12 cellular contexts compared by ENCODE assay signal in genomic region chr16:15966420-15967222, GRCh38. TPM values are rescaled to one million over a fixed set of nuclear protein-coding genes. Genes with fewer than 3 reads are reported as not detected.
DNase-seq lines count a peak whose midpoint lies in the region; ATAC-seq and TF ChIP-seq lines count a peak whose summit lies in the region.
"Had no signal": no experiment of that assay in that cellular context is flagged by ENCODE, and none has a peak within 500 bp of the region (broad histone marks: within the 10 kb centered on the region; RNA-seq: fewer than 3 reads in every experiment).

No MANE protein-coding gene starts in this region.

- H3K36me3 Mint-ChIP-seq in H9 (ENCODE audit: insufficient read depth in 1 of 3, low read depth in 3 of 3) (peaks cover 24 to 40% (median 25%) of the 10 kb centered on the region in 3 experiments), WTC11 (peaks cover 33% of the 10 kb centered on the region)

- H3K14ac ChIP-seq in H9 (ENCODE audit: insufficient read depth, low read length), result no peak overlapping the region

- no peak overlapping the region for H4K8ac ChIP-seq in H9 (replicated peaks; ENCODE audit: insufficient read length, low read depth, low read length)

- H3K79me1 ChIP-seq in H9 (ENCODE audit: insufficient read depth, low read depth, low read length, poor library complexity, severe bottlenecking), result peaks cover 9% of the 10 kb centered on the region

- H3T11ph ChIP-seq in H9 (ENCODE audit: low read length), result no peak overlapping the region

- TF ChIP-seq CTCF in H9 (conservative IDR thresholded peaks at IDR 0.05), result no peak
- no peak for TF ChIP-seq CTCF in WTC11 (IDR thresholded peaks at IDR 0.05)

- H2BK12ac ChIP-seq in H9 (ENCODE audit: insufficient read length, low read depth, low read length), result no peak overlapping the region

- H3K4me2 ChIP-seq in H9 (ENCODE audit: insufficient read depth, insufficient read length, low read length), result no peak overlapping the region

- H3K27me3 ChIP-seq in ACC112 (ENCODE audit: insufficient read depth, low read length) (no peaks in the 10 kb centered on the region), H9 (ENCODE audit: insufficient read depth, low read length) (no peaks in the 10 kb centered on the region)
- H3K27me3 ChIP-seq: heart right ventricle had no signal

- H3K23ac ChIP-seq in H9 (ENCODE audit: insufficient read length, low read depth, low read length), result no peak overlapping the region

- H3K4me3 Mint-ChIP-seq in H9 (peak overlapping the region in 1 of 2 experiments; percentile 39; a peak in 1 of 5 replicates), WTC11 (no peak overlapping the region)
- H3K4me3 Mint-ChIP-seq: stimulated activated naive CD8-positive, alpha-beta T cell treated with anti-CD3 and anti-CD28 coated beads, Interleukin-15, amount 100 ng/mL, for 72 hours had no signal

- H2BK120ac ChIP-seq in H9 (ENCODE audit: low read depth, low read length, poor library complexity, severe bottlenecking), result no peak overlapping the region

- peaks cover 29% of the 10 kb centered on the region for H3K36me3 ChIP-seq in ACC112 (ENCODE audit: insufficient read depth, low read length)

- H3K4ac ChIP-seq in H9 (ENCODE audit: low read depth, low read length), result no peak overlapping the region

- no peaks in the 10 kb centered on the region for H4K20me1 ChIP-seq in H9 (ENCODE audit: control insufficient read depth, insufficient read depth, insufficient read length)

- no peaks in the 10 kb centered on the region for H3K9me3 ChIP-seq in H9 (ENCODE audit: control insufficient read depth, low read depth, low read length)

- POLR2A ChIA-PET in WTC11 (lab: Charles Lee), result no interaction called here

- H3K4me3 ChIP-seq in ACC112 (ENCODE audit: low read depth, low read length), result no peak overlapping the region; the same call in 1 of the 2 replicates
- H3K4me3 ChIP-seq: heart right ventricle had no signal

- WGBS in H9 (ENCODE audit: extremely low coverage, insufficient read length, low lambda C conversion rate), result no CpG with 5 or more reads among the region's 8 CpGs

- H3K27ac Mint-ChIP-seq in H9, result peak overlapping the region; percentile 88 to 94 (median 93); a peak in 6 of 7 replicates
- peak overlapping the region; percentile 77 for H3K27ac Mint-ChIP-seq in WTC11

- H3K4me1 Mint-ChIP-seq in H9 (peaks cover 49 to 55% of the 10 kb centered on the region in 2 experiments), WTC11 (peaks cover 62% of the 10 kb centered on the region)

- H3K9me3 Mint-ChIP-seq in H9, result peaks cover 15 to 23% of the 10 kb centered on the region in 2 experiments
- H3K9me3 Mint-ChIP-seq in WTC11, result peaks cover 27% of the 10 kb centered on the region

- H4K5ac ChIP-seq in H9 (ENCODE audit: insufficient read length, low read depth, low read length), result no peak overlapping the region

- H3K4me1 ChIP-seq in ACC112 (ENCODE audit: control insufficient read depth, insufficient read depth, low read length, unreplicated experiment) (peaks cover 39% of the 10 kb centered on the region), H9 (ENCODE audit: insufficient read depth, low read length) (peaks cover 10% of the 10 kb centered on the region)

- no peak overlapping the region for H3K18ac ChIP-seq in H9 (ENCODE audit: insufficient read length, low read depth, low read length)

- H3K27me3 Mint-ChIP-seq in H9 (ENCODE audit: low read depth) (peaks cover 3% of the 10 kb centered on the region; the same call in 1 of the 2 replicates), WTC11 (ENCODE audit: low read depth) (no peaks in the 10 kb centered on the region; the same call in 1 of the 2 replicates)
- H3K27me3 Mint-ChIP-seq: stimulated activated naive CD8-positive, alpha-beta T cell treated with anti-CD3 and anti-CD28 coated beads, Interleukin-15, amount 100 ng/mL, for 72 hours had no signal

- no peak overlapping the region for H2BK20ac ChIP-seq in H9 (ENCODE audit: low read depth, low read length, poor library complexity, severe bottlenecking)

- H3K79me2 ChIP-seq in ACC112 (ENCODE audit: control insufficient read depth, insufficient read depth, low read length, unreplicated experiment) (peaks cover 92% of the 10 kb centered on the region), H9 (ENCODE audit: insufficient read depth, low read length) (peaks cover 14% of the 10 kb centered on the region; the same call in 1 of the 2 replicates)

- H3K27ac ChIP-seq in ACC112 (ENCODE audit: low read depth, low read length) (peak overlapping the region; percentile 57), H9 (ENCODE audit: insufficient read length, low read depth, low read length) (no peak overlapping the region), substantia nigra (ENCODE audit: low read depth, low read length, poor library complexity, severe bottlenecking) (no peak overlapping the region)
- H3K27ac ChIP-seq: heart right ventricle had no signal

- ATAC-seq in WTC11, result no peak
- no peak for ATAC-seq in HG03108 (IDR thresholded peaks at IDR 0.05; ENCODE audit: unreplicated experiment)
- ATAC-seq: stimulated activated naive CD8-positive, alpha-beta T cell treated with anti-CD3 and anti-CD28 coated beads, Interleukin-15, amount 100 ng/mL, for 72 hours had no signal

- no peak overlapping the region for H4K91ac ChIP-seq in H9 (ENCODE audit: insufficient read length, low read depth, low read length)

- H2AFZ ChIP-seq in ACC112 (ENCODE audit: low read length, unreplicated experiment), result no peak overlapping the region
- no peak overlapping the region for H2AFZ ChIP-seq in H9 (ENCODE audit: low read length)

- no peak overlapping the region for H3K9ac ChIP-seq in H9 (ENCODE audit: extremely low read depth, insufficient read length, low read length)

- no peak overlapping the region for H2BK15ac ChIP-seq in H9 (ENCODE audit: low read depth, low read length)

- H2AK5ac ChIP-seq in H9 (ENCODE audit: insufficient read length, low read length), result no peak overlapping the region

- no peak overlapping the region for H2BK5ac ChIP-seq in H9 (ENCODE audit: insufficient read length, low read length)

- DNase-seq in H9, result no peak
- no peak for DNase-seq in WTC11 (ENCODE audit: low spot score)
- peak; percentile 85 for DNase-seq in iris pigment epithelial cell (ENCODE audit: low read depth)
- no peak for DNase-seq in substantia nigra (lab: John Stamatoyannopoulos, UW)
- DNase-seq in HuH-7 (ENCODE audit: low spot score), result no peak
- DNase-seq in NCI-H2227 treated with DMSO at 0.1 percent for 48 hours (lab: John Stamatoyannopoulos, UW), result no peak
- DNase-seq: activated T-cell treated with anti-CD3 and anti-CD28 coated beads for 4 hours; DMS79; heart right ventricle; stimulated activated naive CD8-positive, alpha-beta T cell treated with anti-CD3 and anti-CD28 coated beads, Interleukin-15, amount 100 ng/mL, for 72 hours had no signal

- no peaks in the 10 kb centered on the region for H3K23me2 ChIP-seq in H9 (ENCODE audit: insufficient read length, low read depth, low read length, poor library complexity, severe bottlenecking)

- CTCF ChIA-PET in WTC11 (lab: Charles Lee), result interaction anchor here (1.0 to 2.0 kb wide), 3 partner anchors 75 to 189 kb away, joined by 3 to 6 read pairs (median 6); no protein-coding TSS in a partner anchor

- no peak overlapping the region for H3K56ac ChIP-seq in H9 (ENCODE audit: insufficient read length, low read depth, low read length)

TF ChIP-seq in WTC11, 78 proteins besides CTCF, POLR2A, EP300 and RAD21:
- TF ChIP-seq HMGA2 (CRISPR knock-in tag; IDR thresholded peaks at IDR 0.05) (no peak), ZNF512 (CRISPR knock-in tag; IDR thresholded peaks at IDR 0.05; ENCODE audit: borderline replicate concordance) (no peak)

RNA-seq across cellular contexts. Expression of gene ABCC1, which starts 17.2 kb away (rescaled TPM):
- total RNA-seq in H9 (2021) (51.7 and 56.4 TPM in 2 replicates), WTC11 (2021) (61.9 to 64.9 TPM (median 63.9 TPM) in 3 replicates)
